24 cellular contexts compared by ENCODE assay signal in genomic region chr20:57540889-57541288, GRCh38. TPM values are rescaled to one million over a fixed set of nuclear protein-coding genes. Genes with fewer than 3 reads are reported as not detected.
"Had no signal": no experiment of that assay in that cellular context is flagged by ENCODE, and none has a peak within 500 bp of the region (broad histone marks: within the 10 kb centered on the region; RNA-seq: fewer than 3 reads in every experiment).

No MANE protein-coding gene starts in this region.

- H3K4me3 ChIP-seq: esophagus muscularis mucosa, ovary, prostate gland, right atrium auricular region, SK-N-MC had no signal

- H3K27me3 ChIP-seq: ovary, right atrium auricular region had no signal

- DNase-seq: activated CD4-positive, alpha-beta T cell treated with anti-CD3 and anti-CD28 coated beads for 48 hours; activated CD4-positive, alpha-beta T cell treated with anti-CD3 and anti-CD28 coated beads, Interleukin-2, amount 50 U/mL, for 48 hours; activated CD8-positive, alpha-beta memory T cell treated with anti-CD3 and anti-CD28 coated beads for 24 hours; activated effector memory CD4-positive, alpha-beta T cell treated with Interleukin-2 at 50 U/mL for 16 hours; activated naive CD4-positive, alpha-beta T cell treated with Interleukin-2 at 50 U/mL for 16 hours; foreskin keratinocyte; islet precursor cell; left cardiac atrium; ovary; stimulated activated CD4-positive, alpha-beta T cell treated with anti-CD3 and anti-CD28 coated beads, Interleukin-2, amount 100 ng/mL, for 48 hours; stimulated activated naive CD8-positive, alpha-beta T cell treated with anti-CD3 and anti-CD28 coated beads, Interleukin-15, Interleukin-2, amounts not matched to agents 100 U/mL and 50 U/mL, for 24 hours; T-helper 17 cell; T1000 had no signal

- H3K4me1 ChIP-seq: foreskin keratinocyte, prostate gland, right atrium auricular region had no signal

- ATAC-seq: activated CD4-positive, CD25-positive, alpha-beta regulatory T cell treated with anti-CD3 and anti-CD28 coated beads, Interleukin-2, amount 50 U/mL, for 24 hours; foreskin keratinocyte; left cardiac atrium; stimulated activated naive CD8-positive, alpha-beta T cell treated with anti-CD3 and anti-CD28 coated beads, Interleukin-15, Interleukin-2, amounts not matched to agents 100 U/mL and 50 U/mL, for 24 hours; T-helper 17 cell had no signal

- H3K36me3 ChIP-seq: esophagus muscularis mucosa, ovary, prostate gland, right atrium auricular region, WERI-Rb-1 had no signal

- H3K9me3 ChIP-seq: prostate gland had no signal

- H3K27ac ChIP-seq: esophagus muscularis mucosa, foreskin keratinocyte, ovary, prostate gland, right atrium auricular region, SK-N-MC, WERI-Rb-1 had no signal

RNA-seq across cellular contexts. Expression of gene CTCFL, which starts 15.9 kb away (rescaled TPM):
- total RNA-seq: chondrocyte; esophagus muscularis mucosa; foreskin keratinocyte; left cardiac atrium; myocyte; natural killer cell treated with Interleukin-12 subunit alpha and Interleukin-12 subunit beta and Interleukin-15 and Interleukin-18, amount 100 ng/mL, for 72 hours; right atrium auricular region; T-helper 17 cell; ureter had no signal
- polyA plus RNA-seq: foreskin keratinocyte had no signal

RNA-seq across cellular contexts. Expression of gene PCK1, which starts 20.0 kb away (rescaled TPM):
- total RNA-seq: chondrocyte; foreskin keratinocyte; mesothelial cell of epicardium; myocyte; natural killer cell treated with Interleukin-12 subunit alpha and Interleukin-12 subunit beta and Interleukin-15 and Interleukin-18, amount 100 ng/mL, for 72 hours; T-helper 17 cell had no signal
- polyA plus RNA-seq: foreskin keratinocyte had no signal
